In the genomic region with DNA sequence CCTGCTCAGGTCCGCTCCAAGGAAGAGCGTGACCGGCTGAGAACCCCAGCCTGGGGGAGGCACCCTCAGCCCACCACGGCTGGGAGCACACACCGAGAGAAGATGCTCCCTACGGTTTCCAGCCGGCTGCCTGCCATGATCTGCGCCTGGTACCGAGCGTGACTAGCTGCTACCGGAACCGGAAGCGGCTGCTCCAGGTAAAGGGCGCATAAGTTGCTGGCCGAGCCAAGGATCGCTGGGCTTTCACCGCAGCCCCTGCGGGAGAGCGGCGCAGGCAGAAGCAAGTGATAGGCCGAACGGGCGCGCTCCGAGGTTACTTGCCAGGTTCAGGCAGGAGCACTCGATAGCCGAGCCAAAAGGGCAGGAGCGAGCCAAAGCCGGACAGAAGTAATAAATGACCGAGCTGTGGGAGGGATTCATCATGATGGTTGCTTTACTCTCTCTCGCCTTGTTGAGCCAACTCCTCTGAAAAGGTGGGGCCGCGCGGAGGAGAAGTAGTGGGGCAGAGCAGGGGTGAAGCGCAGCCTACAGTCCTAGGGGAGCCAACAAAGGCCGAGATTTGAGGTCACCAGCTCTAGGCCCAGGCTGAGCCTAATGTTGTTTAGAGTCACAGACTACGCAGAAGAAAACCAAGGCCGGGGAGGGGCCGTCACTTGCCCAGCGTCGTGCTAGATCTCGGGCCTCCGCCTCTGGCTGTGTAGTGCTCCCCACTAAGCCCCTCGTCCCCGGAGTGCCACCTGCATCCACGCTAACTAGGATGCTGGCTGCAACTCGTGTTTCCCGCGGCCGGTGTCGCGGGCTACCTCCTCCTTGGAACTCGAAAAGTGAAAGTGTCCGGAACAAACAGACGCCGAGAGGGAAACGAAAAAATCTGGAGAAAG, we compare ENCODE assay signal across 8 cellular contexts. TPM values are rescaled to one million over a fixed set of nuclear protein-coding genes. Genes with fewer than 3 reads are reported as not detected.
DNase-seq lines count a peak whose midpoint lies in the region; ATAC-seq and FAIRE-seq lines count a peak whose summit lies in the region.

A gene (minus strand): TSS at position 171 of the 881 bp plus-strand sequence. CDS start 34 bp downstream, at position 137.

- peak within 1 kb of the TSS; percentile 89 for H3K9ac ChIP-seq in endocrine pancreas (ENCODE audit: control insufficient read depth, insufficient read depth, low read length)
- peak within 1 kb of the TSS; percentile 93 for H3K9ac ChIP-seq in mesendoderm (ENCODE audit: low read length)

- H3K27me3 ChIP-seq in endocrine pancreas (ENCODE audit: control insufficient read depth, insufficient read depth, low read length) (no peaks in the 10 kb centered on the region), mesendoderm (ENCODE audit: insufficient read depth, low read length, poor library complexity) (no peaks in the 10 kb centered on the region)

- DNase-seq in COLO829 (ENCODE audit: low spot score), result peak; percentile 95
- DNase-seq in HTR-8/SVneo (ENCODE audit: insufficient read length, low spot score), result peak; percentile 99
- DNase-seq in NOMO-1 treated with dmso at 0.1 percent for 144 hours (lab: John Stamatoyannopoulos, UW; ENCODE audit: unreplicated experiment), result peak; percentile 97
- DNase-seq in activated CD8-positive, alpha-beta memory T cell treated with anti-CD3 and anti-CD28 coated beads for 48 hours (ENCODE audit: low read depth in 2 of 3, low spot score in 2 of 3), result peak; percentile 75 to 93 (median 87)
- DNase-seq in mesendoderm, result peak; percentile 100
- peak; percentile 86 for DNase-seq in stimulated activated CD8-positive, alpha-beta memory T cell treated with anti-CD3 and anti-CD28 coated beads, Interleukin-15, amount 100 ng/mL, for 1 hour (ENCODE audit: low read depth)

- H3K79me1 ChIP-seq in mesendoderm (ENCODE audit: low read length), result peaks cover 11% of the 10 kb centered on the region

- H3K4me2 ChIP-seq in mesendoderm (ENCODE audit: low read length), result peak within 1 kb of the TSS; percentile 72

- H3K4me1 ChIP-seq in endocrine pancreas (ENCODE audit: control insufficient read depth, insufficient read depth, low read length), result peaks cover 19% of the 10 kb centered on the region
- peaks cover 7% of the 10 kb centered on the region for H3K4me1 ChIP-seq in mesendoderm (ENCODE audit: control insufficient read depth, low read depth, low read length)

- H4K8ac ChIP-seq in mesendoderm (ENCODE audit: low read depth, low read length), result no peak within 1 kb of the TSS

- peak within 1 kb of the TSS; percentile 58 for H3K27ac ChIP-seq in mesendoderm (ENCODE audit: low read depth, low read length)

- H4K5ac ChIP-seq in mesendoderm (ENCODE audit: low read length), result peak within 1 kb of the TSS; percentile 74

- WGBS in mesendoderm (ENCODE audit: extremely low coverage, insufficient coverage, low lambda C conversion rate), result no CpG with 5 or more reads among the region's 57 CpGs

- H3K18ac ChIP-seq in mesendoderm (ENCODE audit: low read length), result peak within 1 kb of the TSS; percentile 68

- peak within 1 kb of the TSS; percentile 60 for H3K4ac ChIP-seq in mesendoderm (ENCODE audit: low read depth, low read length)

- H3K4me3 ChIP-seq in endocrine pancreas (ENCODE audit: control insufficient read depth, insufficient read depth, low read length) (peak within 1 kb of the TSS; percentile 92), mesendoderm (ENCODE audit: low read length) (peak within 1 kb of the TSS; percentile 96)

- peak within 1 kb of the TSS; percentile 93 for H2BK5ac ChIP-seq in mesendoderm (ENCODE audit: low read length)

- H3K79me2 ChIP-seq in mesendoderm (ENCODE audit: control insufficient read depth, insufficient read depth, low read length), result peaks cover 11% of the 10 kb centered on the region

- H3K9me3 ChIP-seq in endocrine pancreas (ENCODE audit: control insufficient read depth, low read length), result no peaks in the 10 kb centered on the region

- H3K23ac ChIP-seq in mesendoderm (ENCODE audit: low read length), result no peak within 1 kb of the TSS

- H3K36me3 ChIP-seq in endocrine pancreas (ENCODE audit: control insufficient read depth, insufficient read depth, low read length) (no peaks in the 10 kb centered on the region), mesendoderm (ENCODE audit: control insufficient read depth, insufficient read depth, low read length) (no peaks in the 10 kb centered on the region)

- H2BK120ac ChIP-seq in mesendoderm (ENCODE audit: low read depth, low read length), result peak within 1 kb of the TSS; percentile 16

- H3K56ac ChIP-seq in mesendoderm (ENCODE audit: low read length), result peak within 1 kb of the TSS; percentile 98

- H2BK15ac ChIP-seq in mesendoderm (replicated peaks; ENCODE audit: low read depth), result peak within 1 kb of the TSS; percentile 3

- H2AK5ac ChIP-seq in mesendoderm (ENCODE audit: low read length), result no peak within 1 kb of the TSS

- peak; percentile 89 for ATAC-seq in GM21367 (IDR thresholded peaks at IDR 0.05; ENCODE audit: unreplicated experiment)

- peak; percentile 99 for FAIRE-seq in HTR-8/SVneo (lab: Jason Lieb, UNC)

RNA-seq across cellular contexts. Expression of the gene that starts here (rescaled TPM):
- 33.9 TPM for polyA plus RNA-seq in mesendoderm (2013, experiment 1 of 2)
- 35.9 TPM for polyA plus RNA-seq in mesendoderm (2013, experiment 2 of 2)

Comparison
In these comparisons a context has a peak if more than half of its experiments do, and no peak if none do; other contexts are left out.
1. Peak in every context shown above with its lines: DNase-seq, ATAC-seq, H3K4me3 ChIP-seq and H3K27ac ChIP-seq.